Comparison of ENCODE assay signal across 14 cellular contexts in the genomic region with DNA sequence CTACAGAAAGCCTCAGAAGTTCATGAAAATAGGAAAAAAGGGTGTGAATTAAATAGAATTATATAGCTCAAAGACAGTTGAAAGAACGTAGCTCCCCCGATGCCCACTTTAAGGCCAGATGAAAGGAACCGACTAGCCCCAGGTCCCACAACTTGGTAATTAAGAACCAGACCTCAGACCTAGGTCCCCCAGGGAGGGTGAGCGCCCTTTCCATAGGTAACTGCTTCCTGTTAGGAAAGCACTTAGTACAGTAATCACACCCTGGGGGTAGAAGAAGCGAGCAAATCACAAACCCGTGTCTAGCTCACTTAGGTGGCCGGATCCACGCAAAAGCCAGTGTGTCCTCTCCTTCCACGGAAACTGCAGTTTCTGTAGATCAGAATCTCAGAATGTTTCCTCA.
DNase-seq lines count a peak whose midpoint lies in the region; ATAC-seq, FAIRE-seq and TF ChIP-seq lines count a peak whose summit lies in the region.
"Had no signal": no experiment of that assay in that cellular context is flagged by ENCODE, and none has a peak within 500 bp of the region (broad histone marks: within the 10 kb centered on the region; RNA-seq: fewer than 3 reads in every experiment).

No MANE protein-coding gene starts in this region.

- H4K8ac ChIP-seq in H1 (ENCODE audit: extremely low read depth, insufficient read depth, low read length) = no peak overlapping the region

- no peak for TF ChIP-seq POLR2A in H1 (IDR thresholded peaks at IDR 0.05; ENCODE audit: control extremely low read depth in 1 of 2, low read depth in 2 of 2, low read length in 2 of 2)

- CTCF ChIA-PET in H1 (lab: Charles Lee; ENCODE audit: partially characterized antibody) = interaction anchor here (0.6 to 1.5 kb wide), 5 partner anchors 23 to 80 kb away, joined by 3 to 6 read pairs (median 3); no protein-coding TSS in a partner anchor
- CTCF ChIA-PET in CD8-positive, alpha-beta memory T cell (lab: Charles Lee) = no interaction called here

- H3K9me3 ChIP-seq in H1 (ENCODE audit: insufficient read depth in 2 of 2, low read depth in 1 of 2, low read length in 1 of 2) = no peaks in the 10 kb centered on the region
- no peaks in the 10 kb centered on the region for H3K9me3 ChIP-seq in CD8-positive, alpha-beta memory T cell (ENCODE audit: low read length)
- H3K9me3 ChIP-seq: HAP-1 had no signal

- H3K36me3 ChIP-seq in H1 (ENCODE audit: control insufficient read depth in 2 of 4, insufficient read depth in 4 of 4, low read length in 3 of 4) = no peaks in the 10 kb centered on the region
- no peaks in the 10 kb centered on the region for H3K36me3 ChIP-seq in CD8-positive, alpha-beta memory T cell (ENCODE audit: insufficient read depth, low read length)

- H3K4ac ChIP-seq in H1 (replicated peaks; ENCODE audit: insufficient read length, low read depth, low read length) = no peak overlapping the region

- peak overlapping the region; percentile 51 for H3K27ac Mint-ChIP-seq in stimulated activated memory B cell treated with anti-CD40 and anti-IgM and Interleukin-4, amounts not matched to agents 10 μg/mL and 1 μg/mL and 100 μg/mL, for 72 hours
- peak overlapping the region in 1 of 8 donors; percentile 33 for H3K27ac Mint-ChIP-seq in CD8-positive, alpha-beta memory T cell
- H3K27ac Mint-ChIP-seq: B cell had no signal

- no peaks in the 10 kb centered on the region for H3K79me1 ChIP-seq in H1 (ENCODE audit: low read depth, low read length)

- no peak for ATAC-seq in stimulated activated memory B cell treated with anti-CD40 and anti-IgM and Interleukin-4, amounts not matched to agents 10 μg/mL and 1 μg/mL and 100 μg/mL, for 72 hours
- ATAC-seq: GM12878, HepG2 had no signal

- no peak overlapping the region for H3K56ac ChIP-seq in H1 (replicated peaks; ENCODE audit: insufficient read length, low read depth, low read length)

- no peak overlapping the region for H2BK5ac ChIP-seq in H1 (ENCODE audit: low read depth, low read length)

- POLR2A ChIA-PET in H1 (lab: Charles Lee; ENCODE audit: partially characterized antibody) = no interaction called here
- POLR2A ChIA-PET in CD8-positive, alpha-beta memory T cell (lab: Charles Lee) = no interaction called here

- WGBS in H1 (ENCODE audit: extremely low coverage in 1 of 2, insufficient coverage in 1 of 2, insufficient read length in 1 of 2, insufficient replicate concordance in 2 of 2, low coverage in 1 of 2, low lambda C conversion rate in 2 of 2, missing lambda C conversion rate in 1 of 2), 2 experiments = 85% methylated on average over 9 of the region's 9 CpGs; no CpG with 5 or more reads in 1 of the 2 experiments

- TF ChIP-seq RAD21 in H1 (IDR thresholded peaks at IDR 0.05 in 1 of 2, conservative IDR thresholded peaks at IDR 0.05 in 1 of 2; ENCODE audit: low read depth in 2 of 2, low read length in 2 of 2) = no peak

- H3K4me1 Mint-ChIP-seq in stimulated activated memory B cell treated with anti-CD40 and anti-IgM and Interleukin-4, amounts not matched to agents 10 μg/mL and 1 μg/mL and 100 μg/mL, for 72 hours = peaks cover 69% of the 10 kb centered on the region
- H3K4me1 Mint-ChIP-seq in CD8-positive, alpha-beta memory T cell = peaks cover 5 to 14% (median 10%) of the 10 kb centered on the region in 3 donors

- no peaks in the 10 kb centered on the region for H3K79me2 ChIP-seq in H1 (ENCODE audit: control insufficient read depth in 1 of 2, insufficient read depth in 2 of 2, low read length in 2 of 2)

- no peaks in the 10 kb centered on the region for H3K27me3 ChIP-seq in H1 (replicated peaks in 1 of 4; ENCODE audit: control insufficient read depth in 3 of 4, extremely low read depth in 1 of 4, insufficient read depth in 3 of 4, low read length in 3 of 4)
- no peaks in the 10 kb centered on the region for H3K27me3 ChIP-seq in CD8-positive, alpha-beta memory T cell (ENCODE audit: insufficient read depth, low read length, poor library complexity, severe bottlenecking)

- H2BK12ac ChIP-seq in H1 (ENCODE audit: low read depth, low read length) = 0 out of 2 replicates have a peak overlapping the region, but pooled peaks have one; percentile 54

- no peaks in the 10 kb centered on the region for H3K23me2 ChIP-seq in H1 (ENCODE audit: low read depth, low read length)

- no peak overlapping the region for H2AFZ ChIP-seq in H1 (ENCODE audit: low read length)

- H2BK20ac ChIP-seq in H1 (ENCODE audit: low read length) = 0 out of 2 replicates have a peak overlapping the region, but pooled peaks have one; percentile 56

- no peak overlapping the region for H3K4me3 Mint-ChIP-seq in stimulated activated memory B cell treated with anti-CD40 and anti-IgM and Interleukin-4, amounts not matched to agents 10 μg/mL and 1 μg/mL and 100 μg/mL, for 72 hours
- no peak overlapping the region for H3K4me3 Mint-ChIP-seq in CD8-positive, alpha-beta memory T cell
- H3K4me3 Mint-ChIP-seq: B cell; CD4-positive, CD25-positive, alpha-beta regulatory T cell; IgD-negative memory B cell had no signal

- H3K27ac ChIP-seq in H1 (ENCODE audit: low read depth, low read length) = no peak overlapping the region
- no peak overlapping the region for H3K27ac ChIP-seq in CD8-positive, alpha-beta memory T cell (ENCODE audit: low read depth, low read length)

- H3K36me3 Mint-ChIP-seq in stimulated activated memory B cell treated with anti-CD40 and anti-IgM and Interleukin-4, amounts not matched to agents 10 μg/mL and 1 μg/mL and 100 μg/mL, for 72 hours = peaks cover 81% of the 10 kb centered on the region
- H3K36me3 Mint-ChIP-seq in CD8-positive, alpha-beta memory T cell = peaks cover 32 to 62% (median 34%) of the 10 kb centered on the region in 3 donors

- peak; percentile 24 for DNase-seq in activated CD8-positive, alpha-beta memory T cell treated with anti-CD3 and anti-CD28 coated beads for 24 hours
- no peak for DNase-seq in activated CD8-positive, alpha-beta memory T cell treated with anti-CD3 and anti-CD28 coated beads, Interleukin-2, amount 50 U/mL, for 4 hours
- DNase-seq in H1 (ENCODE audit: low read depth in 1 of 2, low spot score in 2 of 2) = no peak
- no peak for DNase-seq in CD8-positive, alpha-beta memory T cell
- DNase-seq in GDM1 (lab: John Stamatoyannopoulos, UW) = no peak
- DNase-seq: C1 segment of cervical spinal cord; CD4-positive, CD25-positive, alpha-beta regulatory T cell; DMS153 had no signal

- no peak for TF ChIP-seq CTCF in H1 (IDR thresholded peaks at IDR 0.05; ENCODE audit: control extremely low read depth in 1 of 3, insufficient read depth in 1 of 3, low read depth in 1 of 3, low read length in 3 of 3)

- TF ChIP-seq EP300 in H1 (IDR thresholded peaks at IDR 0.05; ENCODE audit: borderline replicate concordance in 1 of 2, low read depth in 2 of 2, low read length in 2 of 2) = no peak

- H4K5ac ChIP-seq in H1 (ENCODE audit: insufficient read length, low read depth, low read length) = no peak overlapping the region

- H2BK120ac ChIP-seq in H1 (replicated peaks; ENCODE audit: low read depth, low read length) = no peak overlapping the region

- no peak overlapping the region for H3K4me3 ChIP-seq in H1 (ENCODE audit: extremely low read depth in 1 of 4, insufficient read depth in 2 of 4, low read depth in 3 of 4, low read length in 4 of 4)
- H3K4me3 ChIP-seq in CD8-positive, alpha-beta memory T cell (ENCODE audit: low read length) = no peak overlapping the region
- H3K4me3 ChIP-seq: GM12878, HAP-1 had no signal

- H3K9ac ChIP-seq in H1 (replicated peaks in 1 of 4; ENCODE audit: extremely low read depth in 1 of 4, low read depth in 3 of 4, low read length in 3 of 4) = no peak overlapping the region

- H3K23ac ChIP-seq in H1 (ENCODE audit: insufficient read length) = no peak overlapping the region

- H4K91ac ChIP-seq in H1 (replicated peaks; ENCODE audit: insufficient read length, low read length) = no peak overlapping the region

- no peak overlapping the region for H3K18ac ChIP-seq in H1 (ENCODE audit: extremely low read depth, low read length)

- no peak overlapping the region for H3K14ac ChIP-seq in H1 (ENCODE audit: insufficient read length)

- no peaks in the 10 kb centered on the region for H3K27me3 Mint-ChIP-seq in stimulated activated memory B cell treated with anti-CD40 and anti-IgM and Interleukin-4, amounts not matched to agents 10 μg/mL and 1 μg/mL and 100 μg/mL, for 72 hours
- no peaks in the 10 kb centered on the region for H3K27me3 Mint-ChIP-seq in CD8-positive, alpha-beta memory T cell
- H3K27me3 Mint-ChIP-seq: B cell; CD4-positive, CD25-positive, alpha-beta regulatory T cell had no signal

- H2AK5ac ChIP-seq in H1 (ENCODE audit: low read depth, low read length) = no peak overlapping the region

- no peak overlapping the region for H3K4me2 ChIP-seq in H1 (ENCODE audit: insufficient read depth in 1 of 2, low read depth in 2 of 2, low read length in 2 of 2)

- H3K9me3 Mint-ChIP-seq in stimulated activated memory B cell treated with anti-CD40 and anti-IgM and Interleukin-4, amounts not matched to agents 10 μg/mL and 1 μg/mL and 100 μg/mL, for 72 hours = no peaks in the 10 kb centered on the region
- H3K9me3 Mint-ChIP-seq in CD8-positive, alpha-beta memory T cell = no peaks in the 10 kb centered on the region
- H3K9me3 Mint-ChIP-seq: IgD-negative memory B cell had no signal

- H4K20me1 ChIP-seq in H1 (replicated peaks in 1 of 2; ENCODE audit: control insufficient read depth in 1 of 2, insufficient read depth in 2 of 2, low read length in 2 of 2) = no peaks in the 10 kb centered on the region

- H3K4me1 ChIP-seq in H1 (replicated peaks in 1 of 4; ENCODE audit: control insufficient read depth in 3 of 4, insufficient read depth in 4 of 4, low read length in 3 of 4) = peaks cover 0 to 12% (median under 1%) of the 10 kb centered on the region in 4 experiments; a peak in 3 of 7 replicates
- peaks cover 7% of the 10 kb centered on the region for H3K4me1 ChIP-seq in CD8-positive, alpha-beta memory T cell (ENCODE audit: insufficient read depth, low read length)
- H3K4me1 ChIP-seq: HAP-1 had no signal

- no peak for FAIRE-seq in H1 (lab: Jason Lieb, UNC)
- FAIRE-seq: GM12878, HepG2 had no signal

- no peak overlapping the region for H2BK15ac ChIP-seq in H1 (ENCODE audit: low read length)

TF ChIP-seq in H1, 55 proteins besides CTCF, POLR2A, EP300 and RAD21:
- TF ChIP-seq EGR1 (IDR thresholded peaks at IDR 0.05; ENCODE audit: borderline replicate concordance, low read depth, low read length) (no peak), GTF2F1 (IDR thresholded peaks at IDR 0.05; ENCODE audit: borderline replicate concordance, low read depth, low read length) (no peak), SP4 (IDR thresholded peaks at IDR 0.05; ENCODE audit: low read length) (no peak), POU5F1 (IDR thresholded peaks at IDR 0.05; ENCODE audit: low read depth, low read length) (no peak), ZNF274 (IDR thresholded peaks at IDR 0.05; ENCODE audit: borderline replicate concordance, extremely low read depth, low read length) (no peak), BRCA1 (IDR thresholded peaks at IDR 0.05; ENCODE audit: low read depth, low read length) (no peak), PHF8 (conservative IDR thresholded peaks at IDR 0.05; ENCODE audit: low read depth, low read length) (no peak), TAF7 (optimal IDR thresholded peaks at IDR 0.05; ENCODE audit: borderline replicate concordance, low read depth, low read length) (no peak), SRF (IDR thresholded peaks at IDR 0.05; ENCODE audit: low read depth, low read length) (no peak)
